Comparison of ENCODE assay signal across 1 cellular context in the genomic region with DNA sequence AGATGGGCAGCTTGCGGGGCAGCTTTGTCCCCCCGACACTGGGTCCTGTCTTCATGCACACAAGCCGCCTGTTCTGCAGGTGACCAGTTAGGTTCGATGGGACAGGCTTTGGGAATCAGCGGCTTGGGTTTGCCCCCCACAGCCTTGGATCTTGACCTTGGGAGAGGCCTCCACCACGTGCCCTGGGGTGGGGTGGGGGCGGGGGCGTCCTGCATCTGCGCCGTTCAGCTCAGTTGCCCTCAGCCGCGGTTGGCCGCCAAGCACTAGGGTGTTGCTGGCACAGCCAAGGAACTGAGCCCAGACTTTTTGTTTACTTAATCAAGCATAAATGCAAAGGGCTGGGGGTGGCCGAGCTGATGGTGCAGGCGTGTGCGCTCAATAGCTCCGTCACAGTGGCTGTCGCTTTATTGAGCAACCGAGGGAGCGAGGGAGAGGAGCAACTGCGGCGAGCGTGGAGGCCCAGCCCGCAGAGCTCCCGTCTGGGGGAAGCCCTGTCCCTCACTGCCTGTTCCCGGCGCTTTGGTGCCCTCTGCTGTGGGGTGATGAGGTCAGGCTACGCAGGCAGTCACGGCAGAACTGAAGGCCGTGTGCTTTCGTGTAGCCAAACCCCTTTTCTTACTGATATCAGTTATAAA.
TF ChIP-seq lines count a peak whose summit lies in the region.

No MANE protein-coding gene starts in this region.

TF ChIP-seq in HepG2, 621 proteins besides CTCF, POLR2A, EP300 and RAD21 (continued from another document and continues in another):
- TF ChIP-seq, protein P1, sequence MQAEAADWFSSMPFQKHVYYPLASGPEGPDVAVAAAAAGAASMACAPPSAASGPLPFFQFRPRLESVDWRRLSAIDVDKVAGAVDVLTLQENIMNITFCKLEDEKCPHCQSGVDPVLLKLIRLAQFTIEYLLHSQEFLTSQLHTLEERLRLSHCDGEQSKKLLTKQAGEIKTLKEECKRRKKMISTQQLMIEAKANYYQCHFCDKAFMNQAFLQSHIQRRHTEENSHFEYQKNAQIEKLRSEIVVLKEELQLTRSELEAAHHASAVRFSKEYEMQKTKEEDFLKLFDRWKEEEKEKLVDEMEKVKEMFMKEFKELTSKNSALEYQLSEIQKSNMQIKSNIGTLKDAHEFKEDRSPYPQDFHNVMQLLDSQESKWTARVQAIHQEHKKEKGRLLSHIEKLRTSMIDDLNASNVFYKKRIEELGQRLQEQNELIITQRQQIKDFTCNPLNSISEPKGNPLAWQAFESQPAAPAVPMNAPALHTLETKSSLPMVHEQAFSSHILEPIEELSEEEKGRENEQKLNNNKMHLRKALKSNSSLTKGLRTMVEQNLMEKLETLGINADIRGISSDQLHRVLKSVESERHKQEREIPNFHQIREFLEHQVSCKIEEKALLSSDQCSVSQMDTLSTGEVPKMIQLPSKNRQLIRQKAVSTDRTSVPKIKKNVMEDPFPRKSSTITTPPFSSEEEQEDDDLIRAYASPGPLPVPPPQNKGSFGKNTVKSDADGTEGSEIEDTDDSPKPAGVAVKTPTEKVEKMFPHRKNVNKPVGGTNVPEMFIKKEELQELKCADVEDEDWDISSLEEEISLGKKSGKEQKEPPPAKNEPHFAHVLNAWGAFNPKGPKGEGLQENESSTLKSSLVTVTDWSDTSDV (CRISPR knock-in tag; IDR thresholded peaks at IDR 0.05): no peak
- TF ChIP-seq FOXK2 (IDR thresholded peaks at IDR 0.05): no peak
- TF ChIP-seq, protein P2, sequence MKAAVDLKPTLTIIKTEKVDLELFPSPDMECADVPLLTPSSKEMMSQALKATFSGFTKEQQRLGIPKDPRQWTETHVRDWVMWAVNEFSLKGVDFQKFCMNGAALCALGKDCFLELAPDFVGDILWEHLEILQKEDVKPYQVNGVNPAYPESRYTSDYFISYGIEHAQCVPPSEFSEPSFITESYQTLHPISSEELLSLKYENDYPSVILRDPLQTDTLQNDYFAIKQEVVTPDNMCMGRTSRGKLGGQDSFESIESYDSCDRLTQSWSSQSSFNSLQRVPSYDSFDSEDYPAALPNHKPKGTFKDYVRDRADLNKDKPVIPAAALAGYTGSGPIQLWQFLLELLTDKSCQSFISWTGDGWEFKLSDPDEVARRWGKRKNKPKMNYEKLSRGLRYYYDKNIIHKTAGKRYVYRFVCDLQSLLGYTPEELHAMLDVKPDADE (CRISPR knock-in tag; IDR thresholded peaks at IDR 0.05): no peak; the same call in 1 of the 2 replicates
- no peak for TF ChIP-seq PHB2 (IDR thresholded peaks at IDR 0.05; ENCODE audit: partially characterized antibody)
- TF ChIP-seq ZNF713 (CRISPR knock-in tag; IDR thresholded peaks at IDR 0.05): no peak
- TF ChIP-seq, protein P3, sequence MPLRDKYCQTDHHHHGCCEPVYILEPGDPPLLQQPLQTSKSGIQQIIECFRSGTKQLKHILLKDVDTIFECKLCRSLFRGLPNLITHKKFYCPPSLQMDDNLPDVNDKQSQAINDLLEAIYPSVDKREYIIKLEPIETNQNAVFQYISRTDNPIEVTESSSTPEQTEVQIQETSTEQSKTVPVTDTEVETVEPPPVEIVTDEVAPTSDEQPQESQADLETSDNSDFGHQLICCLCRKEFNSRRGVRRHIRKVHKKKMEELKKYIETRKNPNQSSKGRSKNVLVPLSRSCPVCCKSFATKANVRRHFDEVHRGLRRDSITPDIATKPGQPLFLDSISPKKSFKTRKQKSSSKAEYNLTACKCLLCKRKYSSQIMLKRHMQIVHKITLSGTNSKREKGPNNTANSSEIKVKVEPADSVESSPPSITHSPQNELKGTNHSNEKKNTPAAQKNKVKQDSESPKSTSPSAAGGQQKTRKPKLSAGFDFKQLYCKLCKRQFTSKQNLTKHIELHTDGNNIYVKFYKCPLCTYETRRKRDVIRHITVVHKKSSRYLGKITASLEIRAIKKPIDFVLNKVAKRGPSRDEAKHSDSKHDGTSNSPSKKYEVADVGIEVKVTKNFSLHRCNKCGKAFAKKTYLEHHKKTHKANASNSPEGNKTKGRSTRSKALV (CRISPR knock-in tag; IDR thresholded peaks at IDR 0.05): no peak
- TF ChIP-seq RFX3 (CRISPR knock-in tag; IDR thresholded peaks at IDR 0.05): no peak
- 0 out of 2 replicates have a peak, but pooled peaks have one; percentile 33 for TF ChIP-seq GATAD1 (CRISPR knock-in tag; IDR thresholded peaks at IDR 0.05)
- TF ChIP-seq ZNF496 (CRISPR knock-in tag; IDR thresholded peaks at IDR 0.05; ENCODE audit: insufficient replicate concordance): no peak
- no peak for TF ChIP-seq MYNN (CRISPR knock-in tag; IDR thresholded peaks at IDR 0.05; ENCODE audit: low read depth)
- no peak for TF ChIP-seq MXD4 (CRISPR knock-in tag; IDR thresholded peaks at IDR 0.05)
- no peak for TF ChIP-seq MTF1 (CRISPR knock-in tag; IDR thresholded peaks at IDR 0.05)
- peak; percentile 54; the same call in 1 of the 2 replicates for TF ChIP-seq MIER3 (CRISPR knock-in tag; IDR thresholded peaks at IDR 0.05; ENCODE audit: borderline replicate concordance)
- TF ChIP-seq HNRNPLL (IDR thresholded peaks at IDR 0.05; ENCODE audit: low read depth, low read length, poor library complexity, severe bottlenecking): peak; percentile 49
- TF ChIP-seq, protein P4, sequence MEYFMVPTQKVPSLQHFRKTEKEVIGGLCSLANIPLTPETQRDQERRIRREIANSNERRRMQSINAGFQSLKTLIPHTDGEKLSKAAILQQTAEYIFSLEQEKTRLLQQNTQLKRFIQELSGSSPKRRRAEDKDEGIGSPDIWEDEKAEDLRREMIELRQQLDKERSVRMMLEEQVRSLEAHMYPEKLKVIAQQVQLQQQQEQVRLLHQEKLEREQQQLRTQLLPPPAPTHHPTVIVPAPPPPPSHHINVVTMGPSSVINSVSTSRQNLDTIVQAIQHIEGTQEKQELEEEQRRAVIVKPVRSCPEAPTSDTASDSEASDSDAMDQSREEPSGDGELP (IDR thresholded peaks at IDR 0.05; ENCODE audit: borderline replicate concordance, low read depth): no peak
- no peak for TF ChIP-seq TMF1 (CRISPR knock-in tag; IDR thresholded peaks at IDR 0.05; ENCODE audit: low read depth)
- TF ChIP-seq JDP2 (CRISPR knock-in tag; IDR thresholded peaks at IDR 0.05; ENCODE audit: borderline replicate concordance): no peak
- 0 out of 2 replicates have a peak, but pooled peaks have one; percentile 20 for TF ChIP-seq SRY (CRISPR knock-in tag; IDR thresholded peaks at IDR 0.05)
- peak; percentile 57 for TF ChIP-seq SKI (IDR thresholded peaks at IDR 0.05; ENCODE audit: partially characterized antibody)
- no peak for TF ChIP-seq NCOA5 (CRISPR knock-in tag; IDR thresholded peaks at IDR 0.05)
- TF ChIP-seq ZNF790 (CRISPR knock-in tag; IDR thresholded peaks at IDR 0.05; ENCODE audit: borderline replicate concordance): no peak
- 0 out of 2 replicates have a peak, but pooled peaks have one; percentile 31 for TF ChIP-seq ZNF747 (CRISPR knock-in tag; IDR thresholded peaks at IDR 0.05; ENCODE audit: borderline replicate concordance)
- TF ChIP-seq ZNF674 (CRISPR knock-in tag; IDR thresholded peaks at IDR 0.05; ENCODE audit: low read depth): no peak
- TF ChIP-seq, protein P5, sequence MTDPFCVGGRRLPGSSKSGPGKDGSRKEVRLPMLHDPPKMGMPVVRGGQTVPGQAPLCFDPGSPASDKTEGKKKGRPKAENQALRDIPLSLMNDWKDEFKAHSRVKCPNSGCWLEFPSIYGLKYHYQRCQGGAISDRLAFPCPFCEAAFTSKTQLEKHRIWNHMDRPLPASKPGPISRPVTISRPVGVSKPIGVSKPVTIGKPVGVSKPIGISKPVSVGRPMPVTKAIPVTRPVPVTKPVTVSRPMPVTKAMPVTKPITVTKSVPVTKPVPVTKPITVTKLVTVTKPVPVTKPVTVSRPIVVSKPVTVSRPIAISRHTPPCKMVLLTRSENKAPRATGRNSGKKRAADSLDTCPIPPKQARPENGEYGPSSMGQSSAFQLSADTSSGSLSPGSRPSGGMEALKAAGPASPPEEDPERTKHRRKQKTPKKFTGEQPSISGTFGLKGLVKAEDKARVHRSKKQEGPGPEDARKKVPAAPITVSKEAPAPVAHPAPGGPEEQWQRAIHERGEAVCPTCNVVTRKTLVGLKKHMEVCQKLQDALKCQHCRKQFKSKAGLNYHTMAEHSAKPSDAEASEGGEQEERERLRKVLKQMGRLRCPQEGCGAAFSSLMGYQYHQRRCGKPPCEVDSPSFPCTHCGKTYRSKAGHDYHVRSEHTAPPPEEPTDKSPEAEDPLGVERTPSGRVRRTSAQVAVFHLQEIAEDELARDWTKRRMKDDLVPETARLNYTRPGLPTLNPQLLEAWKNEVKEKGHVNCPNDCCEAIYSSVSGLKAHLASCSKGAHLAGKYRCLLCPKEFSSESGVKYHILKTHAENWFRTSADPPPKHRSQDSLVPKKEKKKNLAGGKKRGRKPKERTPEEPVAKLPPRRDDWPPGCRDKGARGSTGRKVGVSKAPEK (CRISPR knock-in tag; IDR thresholded peaks at IDR 0.05; ENCODE audit: borderline replicate concordance): no peak
- TF ChIP-seq, protein P6, sequence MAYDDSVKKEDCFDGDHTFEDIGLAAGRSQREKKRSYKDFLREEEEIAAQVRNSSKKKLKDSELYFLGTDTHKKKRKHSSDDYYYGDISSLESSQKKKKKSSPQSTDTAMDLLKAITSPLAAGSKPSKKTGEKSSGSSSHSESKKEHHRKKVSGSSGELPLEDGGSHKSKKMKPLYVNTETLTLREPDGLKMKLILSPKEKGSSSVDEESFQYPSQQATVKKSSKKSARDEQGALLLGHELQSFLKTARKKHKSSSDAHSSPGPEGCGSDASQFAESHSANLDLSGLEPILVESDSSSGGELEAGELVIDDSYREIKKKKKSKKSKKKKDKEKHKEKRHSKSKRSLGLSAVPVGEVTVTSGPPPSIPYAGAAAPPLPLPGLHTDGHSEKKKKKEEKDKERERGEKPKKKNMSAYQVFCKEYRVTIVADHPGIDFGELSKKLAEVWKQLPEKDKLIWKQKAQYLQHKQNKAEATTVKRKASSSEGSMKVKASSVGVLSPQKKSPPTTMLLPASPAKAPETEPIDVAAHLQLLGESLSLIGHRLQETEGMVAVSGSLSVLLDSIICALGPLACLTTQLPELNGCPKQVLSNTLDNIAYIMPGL (CRISPR knock-in tag; IDR thresholded peaks at IDR 0.05; ENCODE audit: borderline replicate concordance in 1 of 2, low read depth in 1 of 2): peak; percentile 67 to 75
- TF ChIP-seq ADNP (CRISPR knock-in tag; IDR thresholded peaks at IDR 0.05): no peak
- TF ChIP-seq ZNF331 (CRISPR knock-in tag; IDR thresholded peaks at IDR 0.05): no peak; the same call in 1 of the 2 replicates
- TF ChIP-seq TSC22D2 (CRISPR knock-in tag; IDR thresholded peaks at IDR 0.05; ENCODE audit: borderline replicate concordance): no peak
- TF ChIP-seq, protein P7, sequence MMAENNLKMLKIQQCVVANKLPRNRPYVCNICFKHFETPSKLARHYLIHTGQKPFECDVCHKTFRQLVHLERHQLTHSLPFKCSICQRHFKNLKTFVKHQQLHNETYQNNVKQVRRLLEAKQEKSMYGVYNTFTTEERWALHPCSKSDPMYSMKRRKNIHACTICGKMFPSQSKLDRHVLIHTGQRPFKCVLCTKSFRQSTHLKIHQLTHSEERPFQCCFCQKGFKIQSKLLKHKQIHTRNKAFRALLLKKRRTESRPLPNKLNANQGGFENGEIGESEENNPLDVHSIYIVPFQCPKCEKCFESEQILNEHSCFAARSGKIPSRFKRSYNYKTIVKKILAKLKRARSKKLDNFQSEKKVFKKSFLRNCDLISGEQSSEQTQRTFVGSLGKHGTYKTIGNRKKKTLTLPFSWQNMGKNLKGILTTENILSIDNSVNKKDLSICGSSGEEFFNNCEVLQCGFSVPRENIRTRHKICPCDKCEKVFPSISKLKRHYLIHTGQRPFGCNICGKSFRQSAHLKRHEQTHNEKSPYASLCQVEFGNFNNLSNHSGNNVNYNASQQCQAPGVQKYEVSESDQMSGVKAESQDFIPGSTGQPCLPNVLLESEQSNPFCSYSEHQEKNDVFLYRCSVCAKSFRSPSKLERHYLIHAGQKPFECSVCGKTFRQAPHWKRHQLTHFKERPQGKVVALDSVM (CRISPR knock-in tag; IDR thresholded peaks at IDR 0.05): no peak
- peak; percentile 28; the same call in 1 of the 2 replicates for TF ChIP-seq SALL1 (CRISPR knock-in tag; IDR thresholded peaks at IDR 0.05)
- TF ChIP-seq NRL (CRISPR knock-in tag; IDR thresholded peaks at IDR 0.05; ENCODE audit: borderline replicate concordance): no peak
- no peak for TF ChIP-seq RXRA (CRISPR knock-in tag; IDR thresholded peaks at IDR 0.05)
- TF ChIP-seq GPN1 (CRISPR knock-in tag; IDR thresholded peaks at IDR 0.05; ENCODE audit: borderline replicate concordance): no peak
- peak; percentile 32; the same call in 1 of the 2 replicates for TF ChIP-seq KMT2A (CRISPR knock-in tag; IDR thresholded peaks at IDR 0.05)
- TF ChIP-seq, protein P8, sequence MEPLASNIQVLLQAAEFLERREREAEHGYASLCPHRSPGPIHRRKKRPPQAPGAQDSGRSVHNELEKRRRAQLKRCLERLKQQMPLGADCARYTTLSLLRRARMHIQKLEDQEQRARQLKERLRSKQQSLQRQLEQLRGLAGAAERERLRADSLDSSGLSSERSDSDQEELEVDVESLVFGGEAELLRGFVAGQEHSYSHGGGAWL (CRISPR knock-in tag; IDR thresholded peaks at IDR 0.05): 0 out of 2 replicates have a peak, but pooled peaks have one; percentile 20
- TF ChIP-seq KDM3A (CRISPR knock-in tag; IDR thresholded peaks at IDR 0.05; ENCODE audit: low read depth): 0 out of 2 replicates have a peak, but pooled peaks have one; percentile 56
- peak; percentile 18; the same call in 1 of the 2 replicates for TF ChIP-seq NR2F6 (IDR thresholded peaks at IDR 0.05)
- peak; percentile 18; the same call in 1 of the 2 replicates for TF ChIP-seq NR2F6 (CRISPR knock-in tag; IDR thresholded peaks at IDR 0.05)
- TF ChIP-seq CCAR2 (optimal IDR thresholded peaks at IDR 0.05; ENCODE audit: low read depth, low read length): no peak
- no peak for TF ChIP-seq RBFOX2 (IDR thresholded peaks at IDR 0.05; ENCODE audit: low read depth, low read length)
- TF ChIP-seq, protein P9, sequence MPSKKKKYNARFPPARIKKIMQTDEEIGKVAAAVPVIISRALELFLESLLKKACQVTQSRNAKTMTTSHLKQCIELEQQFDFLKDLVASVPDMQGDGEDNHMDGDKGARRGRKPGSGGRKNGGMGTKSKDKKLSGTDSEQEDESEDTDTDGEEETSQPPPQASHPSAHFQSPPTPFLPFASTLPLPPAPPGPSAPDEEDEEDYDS (CRISPR knock-in tag; IDR thresholded peaks at IDR 0.05): no peak
- no peak for TF ChIP-seq ZNF441 (CRISPR knock-in tag; IDR thresholded peaks at IDR 0.05; ENCODE audit: borderline replicate concordance)
- peak; percentile 16; the same call in 1 of the 2 replicates for TF ChIP-seq MEIS2 (CRISPR knock-in tag; IDR thresholded peaks at IDR 0.05)
- no peak; the same call in 1 of the 2 replicates for TF ChIP-seq AHR (CRISPR knock-in tag; IDR thresholded peaks at IDR 0.05)
- TF ChIP-seq ZMYM3 (CRISPR knock-in tag; IDR thresholded peaks at IDR 0.05): no peak
- TF ChIP-seq ZSCAN25 (CRISPR knock-in tag; IDR thresholded peaks at IDR 0.05): no peak
- TF ChIP-seq SNRNP70 (IDR thresholded peaks at IDR 0.05; ENCODE audit: low read depth, low read length): no peak
- TF ChIP-seq, protein P10, sequence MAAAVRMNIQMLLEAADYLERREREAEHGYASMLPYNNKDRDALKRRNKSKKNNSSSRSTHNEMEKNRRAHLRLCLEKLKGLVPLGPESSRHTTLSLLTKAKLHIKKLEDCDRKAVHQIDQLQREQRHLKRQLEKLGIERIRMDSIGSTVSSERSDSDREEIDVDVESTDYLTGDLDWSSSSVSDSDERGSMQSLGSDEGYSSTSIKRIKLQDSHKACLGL (CRISPR knock-in tag; IDR thresholded peaks at IDR 0.05): no peak
- peak; percentile 85; the same call in 1 of the 2 replicates for TF ChIP-seq CEBPB (IDR thresholded peaks at IDR 0.05; ENCODE audit: borderline replicate concordance, low read depth, low read length)
- no peak for TF ChIP-seq ELF1 (CRISPR knock-in tag; IDR thresholded peaks at IDR 0.05)
